2 cellular contexts compared by ENCODE assay signal in the genomic region with DNA sequence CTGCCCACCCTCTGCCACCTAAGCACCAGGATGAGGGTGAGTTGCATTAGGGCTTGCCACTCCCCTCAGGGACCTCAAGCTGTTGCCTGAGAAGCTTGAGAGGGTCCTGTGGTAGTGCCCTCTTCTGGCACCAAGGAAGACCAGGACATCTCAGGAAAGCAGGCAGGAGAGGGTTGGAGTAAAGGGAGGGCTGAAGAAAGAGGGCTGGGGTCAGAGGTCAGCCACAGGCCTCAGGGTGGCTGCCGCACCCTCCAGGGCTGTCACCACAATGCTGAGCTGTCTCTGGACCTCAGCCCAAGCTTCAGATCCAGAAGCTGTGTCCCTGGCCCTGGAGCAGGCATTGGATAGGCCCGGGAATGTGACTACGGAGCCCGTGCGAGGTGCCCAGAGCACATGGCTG.
TF ChIP-seq lines count a peak whose summit lies in the region.

No MANE protein-coding gene starts in this region.

TF ChIP-seq in GM12878, 131 proteins besides CTCF, POLR2A, EP300 and RAD21:
- no peak for TF ChIP-seq MYC (IDR thresholded peaks at IDR 0.05; ENCODE audit: insufficient read depth, insufficient read length, insufficient replicate concordance, low read length, severe bottlenecking)
- TF ChIP-seq ZBTB11 (CRISPR knock-in tag; IDR thresholded peaks at IDR 0.05), result no peak
- 0 out of 2 replicates have a peak, but pooled peaks have one; percentile 17 for TF ChIP-seq NR2F1 (conservative IDR thresholded peaks at IDR 0.05)

TF ChIP-seq in GM12891, 5 proteins besides CTCF, POLR2A, EP300 and RAD21:
- no peak for TF ChIP-seq SPI1 (IDR thresholded peaks at IDR 0.05; ENCODE audit: low read depth, low read length)
- TF ChIP-seq TAF1 (IDR thresholded peaks at IDR 0.05; ENCODE audit: low read depth, low read length), result no peak
- TF ChIP-seq PAX5 (IDR thresholded peaks at IDR 0.05; ENCODE audit: insufficient read depth, low read length, severe bottlenecking), result no peak
